1 cellular context compared by ENCODE assay signal in genomic region chr6:41941280-41942044, GRCh38.
TF ChIP-seq lines count a peak whose summit lies in the region.

TSS of gene CCND3 (minus strand) at chr6:41941808. CDS start at chr6:41941649, 159 bp downstream.

TF ChIP-seq in IMR-90, 13 proteins besides CTCF, POLR2A, EP300 and RAD21 (continued from another document):
- peak; percentile 96; the same call in 1 of the 2 replicates for TF ChIP-seq MAZ (IDR thresholded peaks at IDR 0.05; ENCODE audit: borderline replicate concordance, low read depth, low read length)
- peak; percentile 85; the same call in 1 of the 2 replicates for TF ChIP-seq MXI1 (IDR thresholded peaks at IDR 0.05; ENCODE audit: borderline replicate concordance, low read depth, low read length)
